Comparison of ENCODE assay signal across 8 cellular contexts in the genomic region with DNA sequence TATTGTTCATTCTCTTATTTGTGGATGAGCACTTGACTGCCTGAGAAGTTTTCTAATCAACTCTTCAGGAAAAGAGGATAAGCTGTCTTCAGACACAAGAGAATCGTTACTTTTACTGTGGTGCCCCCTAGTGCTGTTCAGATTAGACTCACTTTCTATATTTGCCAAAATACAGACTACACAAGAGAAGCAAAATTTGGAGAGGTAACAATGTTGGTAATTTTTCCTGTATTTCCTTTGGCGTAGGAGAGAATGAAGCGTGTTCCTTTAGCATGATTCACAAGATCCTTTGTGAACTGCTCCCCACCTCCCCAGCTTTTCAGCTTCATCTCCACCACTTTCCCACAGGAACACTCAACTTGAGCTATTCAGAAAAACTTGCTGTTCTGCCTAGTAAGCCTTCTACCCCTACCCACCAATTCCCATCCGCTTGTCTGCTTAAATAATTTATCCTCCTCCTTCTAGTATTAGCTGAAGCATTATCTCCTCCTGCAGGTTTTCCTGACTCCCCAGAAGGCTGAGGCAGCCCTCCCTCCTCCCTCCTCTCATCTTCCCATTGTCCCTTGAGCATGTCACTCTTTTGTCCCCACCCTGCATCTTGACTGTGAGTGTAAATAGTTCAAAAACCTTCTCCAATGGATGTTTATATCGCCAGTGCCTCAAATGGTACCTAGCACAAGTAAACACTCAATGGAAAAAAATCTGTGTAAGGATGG. TPM values are rescaled to one million over a fixed set of nuclear protein-coding genes. Genes with fewer than 3 reads are reported as not detected.
DNase-seq lines count a peak whose midpoint lies in the region; ATAC-seq and TF ChIP-seq lines count a peak whose summit lies in the region.

No MANE protein-coding gene starts in this region.

- H3K4me3 Mint-ChIP-seq in osteocyte (ENCODE audit: unreplicated experiment) = no peak overlapping the region

- no peaks in the 10 kb centered on the region for H3K36me3 Mint-ChIP-seq in osteocyte (ENCODE audit: unreplicated experiment)

- peak; percentile 74 for TF ChIP-seq CTCF in fibroblast of pulmonary artery (IDR thresholded peaks at IDR 0.05; ENCODE audit: low read length, missing control alignments)
- peak; percentile 81 for TF ChIP-seq CTCF in osteocyte (IDR thresholded peaks at IDR 0.05)

- DNase-seq in DMS153 (lab: John Stamatoyannopoulos, UW) = peak; percentile 29
- peak; percentile 68 for DNase-seq in HS-27A (ENCODE audit: low read depth)
- DNase-seq in SKM-1 treated with dmso at 0.1 percent for 144 hours (lab: John Stamatoyannopoulos, UW; ENCODE audit: unreplicated experiment) = peak; percentile 47
- peak; percentile 93 for DNase-seq in fibroblast of pulmonary artery (ENCODE audit: low read depth)
- no peak for DNase-seq in osteocyte (ENCODE audit: extremely low spot score, unreplicated experiment)
- no peak for DNase-seq in germinal center (ENCODE audit: low spot score)

- no peak overlapping the region for H3K27ac Mint-ChIP-seq in osteocyte (ENCODE audit: unreplicated experiment)

- H3K27me3 Mint-ChIP-seq in osteocyte (ENCODE audit: unreplicated experiment) = no peaks in the 10 kb centered on the region

- H3K4me1 Mint-ChIP-seq in osteocyte (ENCODE audit: unreplicated experiment) = peaks cover 4% of the 10 kb centered on the region

- H3K9me3 Mint-ChIP-seq in osteocyte (ENCODE audit: unreplicated experiment) = no peaks in the 10 kb centered on the region

- H3K4me3 ChIP-seq in fibroblast of pulmonary artery (replicated peaks; ENCODE audit: low read depth, low read length) = peak overlapping the region; percentile 13

- ATAC-seq in GM21717 (IDR thresholded peaks at IDR 0.05; ENCODE audit: unreplicated experiment) = no peak
- no peak for ATAC-seq in HG03175 (IDR thresholded peaks at IDR 0.05; ENCODE audit: unreplicated experiment)

RNA-seq across cellular contexts. Expression of a gene that starts 4.5 kb away (rescaled TPM):
- 0.35 and 0.57 TPM in 2 replicates for total RNA-seq in osteocyte

Comparison
In these comparisons a context has a peak if more than half of its experiments do, and no peak if none do; other contexts are left out.
1. DNase-seq: peak in DMS153 (single experiment), HS-27A (single experiment), SKM-1 treated with dmso at 0.1 percent for 144 hours (single experiment) and fibroblast of pulmonary artery (single experiment); none in osteocyte (single experiment) and germinal center (single experiment).